ENCODE assay signal across 30 cellular contexts in genomic region chr10:121692626-121693025, GRCh38.
"Had no signal": no experiment of that assay in that cellular context is flagged by ENCODE, and none has a peak within 500 bp of the region (broad histone marks: within the 10 kb centered on the region; RNA-seq: fewer than 3 reads in every experiment).

No MANE protein-coding gene starts in this region.

- H3K4me3 Mint-ChIP-seq: activated CD4-positive, alpha-beta T cell treated with anti-CD3 and anti-CD28 coated beads, Interleukin-2, amount 10 ng/mL, durations not matched to agents 24 days and 14 days; activated CD8-positive, alpha-beta T cell treated with anti-CD3 and anti-CD28 coated beads for 36 hours; activated naive CD8-positive, alpha-beta T cell treated with anti-CD3 and anti-CD28 coated beads for 36 hours; activated T-cell treated with anti-CD3 and anti-CD28 coated beads, Interleukin-2, amount 50 U/mL, for 72 hours; activated T-helper 17 cell treated with anti-CD3 and anti-CD28 coated beads, Interleukin-2, amount 50 U/mL, for 72 hours; T-helper 1 cell treated with Interleukin-12 subunit alpha and Interleukin-12 subunit beta and Interleukin-4 antibody, amounts not matched to agents 30 μg/mL and 1 μg/mL, for 36 hours; T-helper 2 cell treated with Interferon-gamma antibody and Interleukin-4, amounts not matched to agents 5 μg/mL and 100 μg/mL, for 36 hours had no signal

- H3K36me3 ChIP-seq: SJCRH30 had no signal

- H3K27ac ChIP-seq: body of pancreas, SJCRH30, SK-N-MC had no signal

- H3K36me3 Mint-ChIP-seq: activated naive CD8-positive, alpha-beta T cell treated with anti-CD3 and anti-CD28 coated beads for 36 hours had no signal

- H3K27me3 Mint-ChIP-seq: activated CD4-positive, alpha-beta T cell treated with anti-CD3 and anti-CD28 coated beads, Interleukin-2, amount 10 ng/mL, durations not matched to agents 24 days and 14 days; activated naive CD8-positive, alpha-beta T cell treated with anti-CD3 and anti-CD28 coated beads for 36 hours had no signal

- H3K27me3 ChIP-seq: body of pancreas, SJCRH30 had no signal

- H3K9me3 ChIP-seq: body of pancreas, SJCRH30 had no signal

- H3K27ac Mint-ChIP-seq: activated CD4-positive, alpha-beta T cell treated with anti-CD3 and anti-CD28 coated beads, Interleukin-2, amount 10 ng/mL, durations not matched to agents 24 days and 14 days; activated CD8-positive, alpha-beta T cell treated with anti-CD3 and anti-CD28 coated beads for 36 hours; activated naive CD8-positive, alpha-beta T cell treated with anti-CD3 and anti-CD28 coated beads for 36 hours; activated T-cell treated with anti-CD3 and anti-CD28 coated beads, Interleukin-2, amount 50 U/mL, for 72 hours; activated T-helper 17 cell treated with anti-CD3 and anti-CD28 coated beads, Interleukin-2, amount 50 U/mL, for 72 hours; T-helper 1 cell treated with Interleukin-12 subunit alpha and Interleukin-12 subunit beta and Interleukin-4 antibody, amounts not matched to agents 30 μg/mL and 1 μg/mL, for 36 hours; T-helper 2 cell treated with Interferon-gamma antibody and Interleukin-4, amounts not matched to agents 5 μg/mL and 100 μg/mL, for 36 hours had no signal

- H3K4me1 ChIP-seq: body of pancreas had no signal

- H3K4me1 Mint-ChIP-seq: activated CD4-positive, alpha-beta T cell treated with anti-CD3 and anti-CD28 coated beads, Interleukin-2, amount 10 ng/mL, durations not matched to agents 24 days and 14 days; activated naive CD8-positive, alpha-beta T cell treated with anti-CD3 and anti-CD28 coated beads for 36 hours; activated T-helper 17 cell treated with anti-CD3 and anti-CD28 coated beads, Interleukin-2, amount 50 U/mL, for 72 hours had no signal

- FAIRE-seq: bronchial epithelial cell, TTC549 had no signal

- H3K4me3 ChIP-seq: body of pancreas, SJCRH30, SK-N-MC had no signal

- DNase-seq: activated CD4-positive, alpha-beta T cell treated with anti-CD3 and anti-CD28 coated beads, Interleukin-2, amount 10 ng/mL, durations not matched to agents 24 days and 14 days; activated CD4-positive, alpha-beta T cell treated with anti-CD3 and anti-CD28 coated beads, Interleukin-2, amount 50 U/mL, for 4 hours; activated CD8-positive, alpha-beta T cell treated with anti-CD3 and anti-CD28 coated beads for 36 hours; activated effector memory CD4-positive, alpha-beta T cell treated with anti-CD3 and anti-CD28 coated beads, Interleukin-2, amount 50 U/mL, for 16 hours; activated naive CD4-positive, alpha-beta T cell; activated naive CD4-positive, alpha-beta T cell treated with anti-CD3 and anti-CD28 coated beads, Interleukin-2, amount 50 U/mL, for 16 hours; activated naive CD8-positive, alpha-beta T cell treated with anti-CD3 and anti-CD28 coated beads for 36 hours; activated T-cell treated with anti-CD3 and anti-CD28 coated beads, Interleukin-2, amount 50 U/mL, for 1 hour; activated T-cell treated with anti-CD3 and anti-CD28 coated beads, Interleukin-2, amount 50 U/mL, for 72 hours; amniotic stem cell; aorta; body of pancreas; caudate nucleus; MM.1S; MV-4-11; NCI-H1092; NCI-H1436 treated with DMSO at 0.1 percent for 48 hours; NCI-H1694 treated with DMSO at 0.1 percent for 48 hours; NCI-H2029; NCI-H345; NCI-H524 treated with DMSO at 0.1 percent for 48 hours; SHP77; SJCRH30 had no signal

- H3K9me3 Mint-ChIP-seq: activated CD4-positive, alpha-beta T cell treated with anti-CD3 and anti-CD28 coated beads, Interleukin-2, amount 10 ng/mL, durations not matched to agents 24 days and 14 days; activated CD8-positive, alpha-beta T cell treated with anti-CD3 and anti-CD28 coated beads for 36 hours; activated naive CD8-positive, alpha-beta T cell treated with anti-CD3 and anti-CD28 coated beads for 36 hours; activated T-cell treated with anti-CD3 and anti-CD28 coated beads, Interleukin-2, amount 50 U/mL, for 72 hours; activated T-helper 17 cell treated with anti-CD3 and anti-CD28 coated beads, Interleukin-2, amount 50 U/mL, for 72 hours; T-helper 1 cell treated with Interleukin-12 subunit alpha and Interleukin-12 subunit beta and Interleukin-4 antibody, amounts not matched to agents 30 μg/mL and 1 μg/mL, for 36 hours; T-helper 2 cell treated with Interferon-gamma antibody and Interleukin-4, amounts not matched to agents 5 μg/mL and 100 μg/mL, for 36 hours had no signal

- ATAC-seq: activated CD8-positive, alpha-beta T cell treated with anti-CD3 and anti-CD28 coated beads for 36 hours; activated T-cell treated with anti-CD3 and anti-CD28 coated beads, Interleukin-2, amount 50 U/mL, for 72 hours; activated T-helper 17 cell treated with anti-CD3 and anti-CD28 coated beads, Interleukin-2, amount 50 U/mL, for 72 hours; body of pancreas; Panc1 had no signal
